In genomic region chr10:133422821-133423771, GRCh38 we compare ENCODE assay signal across 1 cellular context.
TF ChIP-seq lines count a peak whose summit lies in the region.

No MANE protein-coding gene starts in this region.

TF ChIP-seq in GM12878, 131 proteins besides CTCF, POLR2A, EP300 and RAD21:
- TF ChIP-seq KDM1A (IDR thresholded peaks at IDR 0.05; ENCODE audit: borderline replicate concordance) (no peak), MEF2A (IDR thresholded peaks at IDR 0.05; ENCODE audit: insufficient read depth, low read depth, low read length) (no peak), SREBF1 (IDR thresholded peaks at IDR 0.05; ENCODE audit: low read length) (no peak), BCLAF1 (IDR thresholded peaks at IDR 0.05) (no peak), WRNIP1 (IDR thresholded peaks at IDR 0.05; ENCODE audit: borderline replicate concordance, low read depth, low read length) (no peak), ETV6 (conservative IDR thresholded peaks at IDR 0.05 in 1 of 2, IDR thresholded peaks at IDR 0.05 in 1 of 2; ENCODE audit: borderline replicate concordance in 1 of 2, low read depth in 1 of 2) (no peak), ZNF24 (IDR thresholded peaks at IDR 0.05) (no peak), SKIL (IDR thresholded peaks at IDR 0.05; ENCODE audit: low read depth, poor library complexity, severe bottlenecking) (no peak), BMI1 (IDR thresholded peaks at IDR 0.05; ENCODE audit: borderline replicate concordance) (no peak), E2F4 (IDR thresholded peaks at IDR 0.05; ENCODE audit: low read depth, low read length) (no peak), NR2C2 (IDR thresholded peaks at IDR 0.05; ENCODE audit: borderline replicate concordance, control insufficient read depth, insufficient read length, low read depth) (no peak), PAX8 (IDR thresholded peaks at IDR 0.05) (no peak), ZBTB4 (CRISPR knock-in tag; IDR thresholded peaks at IDR 0.05) (no peak), CHD1 (IDR thresholded peaks at IDR 0.05; ENCODE audit: low read depth, low read length) (no peak)
